ENCODE assay signal across 16 cellular contexts in the genomic region with DNA sequence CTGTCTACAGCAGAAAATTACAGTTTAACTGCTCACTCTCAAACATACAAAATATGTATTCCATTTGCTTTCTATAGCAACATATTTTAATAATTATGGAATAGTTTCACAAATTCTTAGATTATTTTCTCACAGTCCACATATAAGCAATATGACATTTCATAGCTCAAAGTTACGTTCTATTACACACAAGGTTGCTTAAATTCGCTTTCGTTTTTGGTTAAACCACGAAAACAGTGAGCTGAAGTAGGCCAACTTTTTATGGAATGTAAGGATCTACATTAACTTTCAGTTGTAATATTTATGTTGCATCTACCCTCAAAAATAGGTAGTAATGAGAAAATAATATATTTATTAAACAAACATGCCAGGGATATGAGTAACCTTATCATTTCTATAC.
A peak's percentile ranks its signal among the peaks of the same experiment; 100 is the strongest.
DNase-seq lines count a peak whose midpoint lies in the region; ATAC-seq lines count a peak whose summit lies in the region.
"Had no signal": no experiment of that assay in that cellular context is flagged by ENCODE, and none has a peak within 500 bp of the region (broad histone marks: within the 10 kb centered on the region; RNA-seq: fewer than 3 reads in every experiment).

No MANE protein-coding gene starts in this region.

- no peaks in the 10 kb centered on the region for H3K4me1 Mint-ChIP-seq in activated T-cell treated with anti-CD3 and anti-CD28 coated beads, Interleukin-2, amount 50 U/mL, for 72 hours (ENCODE audit: low read depth)

- H3K27me3 Mint-ChIP-seq in activated T-cell treated with anti-CD3 and anti-CD28 coated beads, Interleukin-2, amount 50 U/mL, for 72 hours (ENCODE audit: low read depth), result no peaks in the 10 kb centered on the region
- H3K27me3 Mint-ChIP-seq: CD8-positive, alpha-beta memory T cell had no signal

- H3K27ac Mint-ChIP-seq in activated T-cell treated with anti-CD3 and anti-CD28 coated beads, Interleukin-2, amount 50 U/mL, for 72 hours, result no peak overlapping the region

- no peak overlapping the region for H3K4me3 Mint-ChIP-seq in activated T-cell treated with anti-CD3 and anti-CD28 coated beads, Interleukin-2, amount 50 U/mL, for 72 hours
- H3K4me3 Mint-ChIP-seq: CD8-positive, alpha-beta memory T cell had no signal

- ATAC-seq in GM18867 (IDR thresholded peaks at IDR 0.05; ENCODE audit: unreplicated experiment), result peak; percentile 55
- no peak for ATAC-seq in activated T-cell treated with anti-CD3 and anti-CD28 coated beads, Interleukin-2, amount 50 U/mL, for 72 hours (replicated peaks in 1 of 2)
- no peak for ATAC-seq in HG03139 (IDR thresholded peaks at IDR 0.05; ENCODE audit: unreplicated experiment)
- ATAC-seq: GM12878, HCT116 had no signal

- peaks cover 1 to 2% of the 10 kb centered on the region in 2 donors for H3K36me3 Mint-ChIP-seq in activated T-cell treated with anti-CD3 and anti-CD28 coated beads, Interleukin-2, amount 50 U/mL, for 72 hours (ENCODE audit: insufficient read depth in 2 of 2)

- no peaks in the 10 kb centered on the region for H3K9me3 Mint-ChIP-seq in activated T-cell treated with anti-CD3 and anti-CD28 coated beads, Interleukin-2, amount 50 U/mL, for 72 hours
- H3K9me3 Mint-ChIP-seq: CD8-positive, alpha-beta memory T cell had no signal

- peak; percentile 2 for DNase-seq in M059J (ENCODE audit: low read depth)
- peak; percentile 26 for DNase-seq in OCI-M1 (lab: John Stamatoyannopoulos, UW)
- DNase-seq in GF-D8 (lab: John Stamatoyannopoulos, UW), result no peak
- DNase-seq in activated T-cell treated with anti-CD3 and anti-CD28 coated beads, Interleukin-2, amount 50 U/mL, for 72 hours, result no peak
- DNase-seq in SIG-M5 (lab: John Stamatoyannopoulos, UW), result no peak
- DNase-seq: AML-193; Caco-2; CD8-positive, alpha-beta memory T cell; DND-41; GDM1; IMR-90; KBM-7 had no signal

Comparison
In these comparisons a context has a peak if more than half of its experiments do, and no peak if none do; other contexts are left out.
1. DNase-seq: peak in M059J (single experiment) and OCI-M1 (single experiment); none in GF-D8 (single experiment), activated T-cell treated with anti-CD3 and anti-CD28 coated beads, Interleukin-2, amount 50 U/mL, for 72 hours (0 of 2) and SIG-M5 (single experiment).